14 cellular contexts compared by ENCODE assay signal in genomic region chr6:21085643-21086042, GRCh38.
DNase-seq lines count a peak whose midpoint lies in the region; ATAC-seq and TF ChIP-seq lines count a peak whose summit lies in the region.
"Had no signal": no experiment of that assay in that cellular context is flagged by ENCODE, and none has a peak within 500 bp of the region (broad histone marks: within the 10 kb centered on the region; RNA-seq: fewer than 3 reads in every experiment).

No MANE protein-coding gene starts in this region.

- H4K5ac ChIP-seq in IMR-90 (ENCODE audit: low read depth, low read length) = no peak overlapping the region

- no peak overlapping the region for H2BK120ac ChIP-seq in IMR-90 (ENCODE audit: low read depth, low read length)

- RAD21 ChIA-PET in HCT116 (lab: Charles Lee; ENCODE audit: low non-redundant PET in 1 of 2, low total read pairs in 2 of 2, uncharacterized antibody in 2 of 2, unreplicated experiment in 2 of 2) = no interaction called here

- H3K9ac ChIP-seq in HCT116 (ENCODE audit: low read length) (no peak overlapping the region), IMR-90 (ENCODE audit: low read depth, low read length) (no peak overlapping the region)

- no peaks in the 10 kb centered on the region for H3K27me3 Mint-ChIP-seq in WTC11 (ENCODE audit: low read depth)

- no peak overlapping the region for H3K18ac ChIP-seq in IMR-90 (ENCODE audit: low read depth, low read length)

- intact Hi-C loops in HCT116 (cut with micrococcal nuclease) (no loop called here), IMR-90 (cut with micrococcal nuclease) (loop anchor here (5.0 kb wide), 1 partner anchor 92 kb away; no protein-coding TSS in a partner anchor)

- dilution Hi-C loops in IMR-90 (cut with HindIII; ENCODE audit: low sequenced_read_pairs, unreplicated experiment) = no loop called here

- no peak overlapping the region for H2BK15ac ChIP-seq in IMR-90 (ENCODE audit: low read depth, low read length)

- no peak overlapping the region for H3K27ac ChIP-seq in HCT116 (ENCODE audit: low read depth, low read length)
- H3K27ac ChIP-seq in IMR-90 (ENCODE audit: insufficient read depth, low read length) = no peak overlapping the region
- H3K27ac ChIP-seq in Peyer's patch = no peak overlapping the region
- H3K27ac ChIP-seq: A549, C4-2B had no signal

- in situ Hi-C loops in IMR-90 (cut with MboI; ENCODE audit: low sequenced_read_pairs) = no loop called here

- H3K23ac ChIP-seq in IMR-90 (ENCODE audit: low read depth, low read length) = no peak overlapping the region

- H2BK20ac ChIP-seq in IMR-90 (ENCODE audit: low read depth, low read length) = no peak overlapping the region

- no peak for DNase-seq in HCT116 (ENCODE audit: low read depth, low spot score)
- no peak for DNase-seq in IMR-90
- peak; percentile 36 for DNase-seq in NB4 (ENCODE audit: low read depth)
- DNase-seq in fibroblast of villous mesenchyme (ENCODE audit: low read depth) = peak; percentile 44
- no peak for DNase-seq in SHP77 treated with DMSO at 0.1 percent for 48 hours (lab: John Stamatoyannopoulos, UW)
- no peak for DNase-seq in Peyer's patch
- DNase-seq in WTC11 (ENCODE audit: low spot score) = no peak
- DNase-seq: BE2C; CD8-positive, alpha-beta T cell; COR-L47; DND-41; GDM1 had no signal

- H3K56ac ChIP-seq in IMR-90 (ENCODE audit: extremely low read depth, insufficient read depth, low read length) = no peak overlapping the region

- no peaks in the 10 kb centered on the region for H3K27me3 ChIP-seq in HCT116 (ENCODE audit: insufficient read depth, low read length)
- no peaks in the 10 kb centered on the region for H3K27me3 ChIP-seq in IMR-90 (ENCODE audit: control insufficient read depth, insufficient read depth, low read length)
- no peaks in the 10 kb centered on the region for H3K27me3 ChIP-seq in Peyer's patch
- H3K27me3 ChIP-seq: BE2C had no signal

- no peak overlapping the region for H2AK9ac ChIP-seq in IMR-90 (replicated peaks; ENCODE audit: low read depth, low read length, poor library complexity)

- TF ChIP-seq RAD21 in HCT116 (IDR thresholded peaks at IDR 0.05; ENCODE audit: low read depth) (no peak), IMR-90 (IDR thresholded peaks at IDR 0.05; ENCODE audit: low read length) (no peak)

- H3K27ac Mint-ChIP-seq in WTC11 = no peak overlapping the region
- H3K27ac Mint-ChIP-seq: CD8-positive, alpha-beta T cell had no signal

- H4K20me1 ChIP-seq in HCT116 (ENCODE audit: insufficient read depth) (no peaks in the 10 kb centered on the region), IMR-90 (ENCODE audit: insufficient read depth, low read length) (no peaks in the 10 kb centered on the region)

- H3K4ac ChIP-seq in IMR-90 (ENCODE audit: low read depth, low read length) = no peak overlapping the region

- no peaks in the 10 kb centered on the region for H3K9me2 ChIP-seq in HCT116 (ENCODE audit: insufficient read depth)

- TF ChIP-seq CTCF in HCT116 (IDR thresholded peaks at IDR 0.05 in 2 of 3, conservative IDR thresholded peaks at IDR 0.05 in 1 of 3; ENCODE audit: borderline replicate concordance in 1 of 3, insufficient read depth in 1 of 3, low read depth in 2 of 3, low read length in 2 of 3) (no peak), IMR-90 (conservative IDR thresholded peaks at IDR 0.05; ENCODE audit: low read depth, low read length) (no peak), NB4 (IDR thresholded peaks at IDR 0.05; ENCODE audit: low read depth, low read length) (no peak), fibroblast of villous mesenchyme (IDR thresholded peaks at IDR 0.05; ENCODE audit: insufficient read depth, low read depth, low read length) (no peak), Peyer's patch (IDR thresholded peaks at IDR 0.05) (no peak), WTC11 (IDR thresholded peaks at IDR 0.05) (no peak)

- H3K4me3 ChIP-seq in HCT116 (replicated peaks in 1 of 2; ENCODE audit: low read depth in 1 of 2, low read length in 2 of 2) (no peak overlapping the region), IMR-90 (ENCODE audit: insufficient read depth, low read depth, low read length) (no peak overlapping the region), NB4 (ENCODE audit: low read depth, low read length) (no peak overlapping the region), fibroblast of villous mesenchyme (ENCODE audit: low read depth, low read length) (no peak overlapping the region), Peyer's patch (no peak overlapping the region)
- H3K4me3 ChIP-seq: A549 had no signal

- no peaks in the 10 kb centered on the region for H3K9me3 Mint-ChIP-seq in WTC11
- H3K9me3 Mint-ChIP-seq: CD8-positive, alpha-beta T cell had no signal

- CTCF ChIA-PET in HCT116 (lab: Charles Lee) (no interaction called here), IMR-90 (lab: Yijun Ruan, JAX) (no interaction called here), WTC11 (lab: Charles Lee) (no interaction called here)

- no peak for TF ChIP-seq POLR2A in HCT116 (IDR thresholded peaks at IDR 0.05; ENCODE audit: borderline replicate concordance, extremely low read depth, insufficient read depth, insufficient read length)
- no peak for TF ChIP-seq POLR2A in IMR-90 (IDR thresholded peaks at IDR 0.05; ENCODE audit: low read depth, low read length)
- TF ChIP-seq POLR2A in NB4 (IDR thresholded peaks at IDR 0.05; ENCODE audit: extremely low read depth, insufficient read length) = no peak
- TF ChIP-seq POLR2A in Peyer's patch (IDR thresholded peaks at IDR 0.05) = no peak

- no peak overlapping the region for H3K4me2 ChIP-seq in HCT116 (ENCODE audit: low read length)
- no peak overlapping the region for H3K4me2 ChIP-seq in IMR-90 (ENCODE audit: low read depth, low read length)
- H3K4me2 ChIP-seq: A549 had no signal

- no peaks in the 10 kb centered on the region for H3K79me2 ChIP-seq in HCT116 (ENCODE audit: insufficient read depth, low read length)

- H3K9me1 ChIP-seq in IMR-90 (ENCODE audit: insufficient read depth, low read length) = no peaks in the 10 kb centered on the region; the same call in 1 of the 2 replicates

- ATAC-seq in HCT116 (no peak), IMR-90 (ENCODE audit: low read depth) (no peak), WTC11 (no peak)
- ATAC-seq: A549; CD8-positive, alpha-beta T cell had no signal

- H3K9me3 ChIP-seq in HCT116 (ENCODE audit: control insufficient read depth in 1 of 2, insufficient read depth in 1 of 2, low read depth in 1 of 2, low read length in 2 of 2) (no peaks in the 10 kb centered on the region), IMR-90 (ENCODE audit: control insufficient read depth, insufficient read depth, low read length) (no peaks in the 10 kb centered on the region), Peyer's patch (no peaks in the 10 kb centered on the region)
- H3K9me3 ChIP-seq: A549, BE2C had no signal

- no peaks in the 10 kb centered on the region for H3K79me1 ChIP-seq in IMR-90 (ENCODE audit: low read depth in 1 of 2, low read length in 2 of 2)

- H2AFZ ChIP-seq in HCT116 (ENCODE audit: low read depth, low read length, poor library complexity, severe bottlenecking) (no peak overlapping the region), IMR-90 (replicated peaks; ENCODE audit: low read length, poor library complexity) (no peak overlapping the region)

- H4K91ac ChIP-seq in IMR-90 (ENCODE audit: insufficient read depth, low read depth, low read length) = no peak overlapping the region

- H3K4me1 Mint-ChIP-seq in WTC11 = no peaks in the 10 kb centered on the region

- BruUV-seq in HCT116 (replicated peaks; lab: Mats Ljungman, UMichigan) = no TSS peak
- BruUV-seq in IMR-90 (replicated peaks; lab: Mats Ljungman, UMichigan) = no TSS peak

- no peak overlapping the region for H2BK5ac ChIP-seq in IMR-90 (ENCODE audit: low read depth, low read length, poor library complexity, severe bottlenecking)

- no peak overlapping the region for H2AK5ac ChIP-seq in IMR-90 (ENCODE audit: low read depth, low read length)

- no peak overlapping the region for H3K4me3 Mint-ChIP-seq in WTC11
- H3K4me3 Mint-ChIP-seq: CD8-positive, alpha-beta T cell had no signal

- POLR2A ChIA-PET in HCT116 (lab: Charles Lee) = no interaction called here
- POLR2A ChIA-PET in IMR-90 (lab: Charles Lee; ENCODE audit: unreplicated experiment) = no interaction called here
- POLR2A ChIA-PET in WTC11 (lab: Charles Lee) = no interaction called here

- 87% methylated on average over 3 of the region's 3 CpGs; no CpG with 5 or more reads in 1 of the 2 experiments for WGBS in IMR-90 (ENCODE audit: extremely low coverage in 2 of 2, insufficient read length in 1 of 2), 2 experiments

- no peak overlapping the region for H4K8ac ChIP-seq in IMR-90 (ENCODE audit: low read depth in 2 of 2, low read length in 2 of 2)

- no peaks in the 10 kb centered on the region for H3K36me3 Mint-ChIP-seq in WTC11

- H3K14ac ChIP-seq in IMR-90 (replicated peaks; ENCODE audit: low read depth, low read length) = no peak overlapping the region

- H3K4me1 ChIP-seq in HCT116 (ENCODE audit: control insufficient read depth in 1 of 2, insufficient read depth in 2 of 2, low read length in 2 of 2) (no peaks in the 10 kb centered on the region), IMR-90 (ENCODE audit: control insufficient read depth, insufficient read depth, low read length) (no peaks in the 10 kb centered on the region), Peyer's patch (no peaks in the 10 kb centered on the region)
- H3K4me1 ChIP-seq: A549 had no signal

- H3K36me3 ChIP-seq in HCT116 (ENCODE audit: control insufficient read depth in 1 of 2, insufficient read depth in 2 of 2, low read length in 2 of 2) = no peaks in the 10 kb centered on the region
- H3K36me3 ChIP-seq in IMR-90 (ENCODE audit: control insufficient read depth, insufficient read depth, low read length) = no peaks in the 10 kb centered on the region; the same call in 1 of the 2 replicates
- H3K36me3 ChIP-seq in Peyer's patch = no peaks in the 10 kb centered on the region
- H3K36me3 ChIP-seq: BE2C had no signal

TF ChIP-seq in HCT116, 20 proteins besides CTCF, POLR2A, EP300 and RAD21:
- TF ChIP-seq ZFX (IDR thresholded peaks at IDR 0.05) = no peak
- TF ChIP-seq CEBPB (IDR thresholded peaks at IDR 0.05; ENCODE audit: low read depth) = 0 out of 2 replicates have a peak, but pooled peaks have one; percentile 14
- TF ChIP-seq EZH2phosphoT487 (IDR thresholded peaks at IDR 0.05; ENCODE audit: borderline replicate concordance) = no peak
TF ChIP-seq in HCT116: peak in this region for 1.

TF ChIP-seq in WTC11, 78 proteins besides CTCF, POLR2A, EP300 and RAD21 (continues in another document):
- TF ChIP-seq SMAD3 (CRISPR knock-in tag; IDR thresholded peaks at IDR 0.05; ENCODE audit: borderline replicate concordance) = no peak
- TF ChIP-seq, protein P1, sequence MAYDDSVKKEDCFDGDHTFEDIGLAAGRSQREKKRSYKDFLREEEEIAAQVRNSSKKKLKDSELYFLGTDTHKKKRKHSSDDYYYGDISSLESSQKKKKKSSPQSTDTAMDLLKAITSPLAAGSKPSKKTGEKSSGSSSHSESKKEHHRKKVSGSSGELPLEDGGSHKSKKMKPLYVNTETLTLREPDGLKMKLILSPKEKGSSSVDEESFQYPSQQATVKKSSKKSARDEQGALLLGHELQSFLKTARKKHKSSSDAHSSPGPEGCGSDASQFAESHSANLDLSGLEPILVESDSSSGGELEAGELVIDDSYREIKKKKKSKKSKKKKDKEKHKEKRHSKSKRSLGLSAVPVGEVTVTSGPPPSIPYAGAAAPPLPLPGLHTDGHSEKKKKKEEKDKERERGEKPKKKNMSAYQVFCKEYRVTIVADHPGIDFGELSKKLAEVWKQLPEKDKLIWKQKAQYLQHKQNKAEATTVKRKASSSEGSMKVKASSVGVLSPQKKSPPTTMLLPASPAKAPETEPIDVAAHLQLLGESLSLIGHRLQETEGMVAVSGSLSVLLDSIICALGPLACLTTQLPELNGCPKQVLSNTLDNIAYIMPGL (CRISPR knock-in tag; IDR thresholded peaks at IDR 0.05) = no peak

Comparison
In these comparisons a context has a peak if more than half of its experiments do, and no peak if none do; other contexts are left out.
1. DNase-seq: peak in NB4 (single experiment) and fibroblast of villous mesenchyme (single experiment); none in HCT116 (single experiment), IMR-90 (single experiment), SHP77 treated with DMSO at 0.1 percent for 48 hours (single experiment), Peyer's patch (0 of 3) and WTC11 (single experiment).